In genomic region chr16:3459401-3460090, GRCh38 we compare ENCODE assay signal across 8 cellular contexts. TPM values are rescaled to one million over a fixed set of nuclear protein-coding genes. Genes with fewer than 3 reads are reported as not detected.
DNase-seq lines count a peak whose midpoint lies in the region; ATAC-seq and TF ChIP-seq lines count a peak whose summit lies in the region.

No MANE protein-coding gene starts in this region.

- TF ChIP-seq RAD21 in liver (IDR thresholded peaks at IDR 0.05), result no peak

- peak; percentile 40 for DNase-seq in activated naive CD4-positive, alpha-beta T cell treated with anti-CD3 and anti-CD28 coated beads for 36 hours
- DNase-seq in activated naive CD4-positive, alpha-beta T cell treated with anti-CD3 and anti-CD28 coated beads, Interleukin-2, amount 50 U/mL, for 16 hours, result no peak
- peak in 1 of 2 donors; percentile 11 for DNase-seq in ascending aorta (ENCODE audit: low spot score in 2 of 2)
- no peak for DNase-seq in type B pancreatic cell (ENCODE audit: extremely low spot score, unreplicated experiment)
- no peak for DNase-seq in occipital lobe (lab: John Stamatoyannopoulos, UW)
- DNase-seq in NCI-H345 treated with DMSO at 0.1 percent for 48 hours (lab: John Stamatoyannopoulos, UW; ENCODE audit: unreplicated experiment), result no peak

- peaks cover 8 to 17% of the 10 kb centered on the region in 2 donors for H3K4me1 ChIP-seq in ascending aorta
- H3K4me1 ChIP-seq in liver (ENCODE audit: control insufficient read depth in 4 of 4, insufficient read depth in 4 of 4, low read length in 3 of 4), result peaks cover 9 to 48% (median 35%) of the 10 kb centered on the region in 4 donors

- no peaks in the 10 kb centered on the region for H3K9me3 Mint-ChIP-seq in activated naive CD4-positive, alpha-beta T cell treated with anti-CD3 and anti-CD28 coated beads for 36 hours
- no peaks in the 10 kb centered on the region for H3K9me3 Mint-ChIP-seq in type B pancreatic cell

- peak overlapping the region; percentile 30 to 97 for H3K9ac ChIP-seq in liver (ENCODE audit: low read depth in 1 of 2, low read length in 2 of 2)

- H3K36me3 ChIP-seq in ascending aorta (no peaks in the 10 kb centered on the region), liver (ENCODE audit: control insufficient read depth in 4 of 4, insufficient read depth in 3 of 4, low read depth in 1 of 4, low read length in 3 of 4) (no peaks in the 10 kb centered on the region)

- WGBS in liver, result 35% methylated on average over 9 of the region's 9 CpGs

- H3K27ac ChIP-seq in ascending aorta (peak overlapping the region; percentile 92), liver (ENCODE audit: low read depth in 1 of 2, low read length in 2 of 2) (peak overlapping the region; percentile 91 to 95)

- H3K36me3 Mint-ChIP-seq in activated naive CD4-positive, alpha-beta T cell treated with anti-CD3 and anti-CD28 coated beads for 36 hours (ENCODE audit: low read depth), result peaks cover 1% of the 10 kb centered on the region
- peaks cover 4% of the 10 kb centered on the region for H3K36me3 Mint-ChIP-seq in type B pancreatic cell

- H3K27ac Mint-ChIP-seq in activated naive CD4-positive, alpha-beta T cell treated with anti-CD3 and anti-CD28 coated beads for 36 hours, result peak overlapping the region; percentile 87
- H3K27ac Mint-ChIP-seq in type B pancreatic cell, result peak overlapping the region; percentile 64

- TF ChIP-seq CTCF in ascending aorta (IDR thresholded peaks at IDR 0.05), result no peak
- no peak for TF ChIP-seq CTCF in liver (IDR thresholded peaks at IDR 0.05; ENCODE audit: low read depth, low read length, missing input control)
- no peak for TF ChIP-seq CTCF in type B pancreatic cell (conservative IDR thresholded peaks at IDR 0.05)

- intact Hi-C loops in activated naive CD4-positive, alpha-beta T cell treated with anti-CD3 and anti-CD28 coated beads for 36 hours (cut with micrococcal nuclease), result loop anchor here (2.0 to 5.0 kb wide), 2 partner anchors 118 to 277 kb away; partner anchors contain the start of gene NLRC3
- intact Hi-C loops in ascending aorta (cut with DNase I), result loop anchor here (2.0 to 5.0 kb wide), 3 partner anchors 59 to 307 kb away; partner anchors contain the start of genes TIGD7, ZNF174, ZNF75A and ZSCAN32

- H3K27me3 Mint-ChIP-seq in activated naive CD4-positive, alpha-beta T cell treated with anti-CD3 and anti-CD28 coated beads for 36 hours (ENCODE audit: low read depth), result no peaks in the 10 kb centered on the region
- no peaks in the 10 kb centered on the region for H3K27me3 Mint-ChIP-seq in type B pancreatic cell

- H3K4me1 Mint-ChIP-seq in activated naive CD4-positive, alpha-beta T cell treated with anti-CD3 and anti-CD28 coated beads for 36 hours (ENCODE audit: low read depth), result peaks cover 53% of the 10 kb centered on the region
- H3K4me1 Mint-ChIP-seq in type B pancreatic cell (ENCODE audit: unreplicated experiment), result peaks cover 45% of the 10 kb centered on the region

- CTCF ChIA-PET in activated naive CD4-positive, alpha-beta T cell treated with anti-CD3 and anti-CD28 coated beads for 36 hours (lab: Charles Lee), result interaction anchor here (0.8 to 1.8 kb wide), 2 partner anchors 15 to 63 kb away, joined by 3 to 4 read pairs; no protein-coding TSS in a partner anchor

- H3K4me3 ChIP-seq in ascending aorta (peak overlapping the region; percentile 72 to 73), liver (ENCODE audit: low read depth in 1 of 3, low read length in 3 of 3) (peak overlapping the region; percentile 73 to 99 (median 85))

- H3K9me3 ChIP-seq in ascending aorta, result no peaks in the 10 kb centered on the region
- no peaks in the 10 kb centered on the region for H3K9me3 ChIP-seq in liver (ENCODE audit: control insufficient read depth in 4 of 4, low read length in 3 of 4)

- H3K4me3 Mint-ChIP-seq in activated naive CD4-positive, alpha-beta T cell treated with anti-CD3 and anti-CD28 coated beads for 36 hours, result peak overlapping the region; percentile 88
- peak overlapping the region; percentile 81 for H3K4me3 Mint-ChIP-seq in type B pancreatic cell

- ATAC-seq in GM21576 (IDR thresholded peaks at IDR 0.05; ENCODE audit: unreplicated experiment), result no peak

- H3K27me3 ChIP-seq in ascending aorta (no peaks in the 10 kb centered on the region), liver (ENCODE audit: control insufficient read depth in 4 of 4, insufficient read depth in 4 of 4, low read length in 3 of 4) (no peaks in the 10 kb centered on the region)

TF ChIP-seq in liver, 16 proteins besides CTCF, POLR2A, EP300 and RAD21:
- TF ChIP-seq YY1 (IDR thresholded peaks at IDR 0.05) (no peak), MAX (IDR thresholded peaks at IDR 0.05) (no peak), FOXA1 (IDR thresholded peaks at IDR 0.05) (no peak), EGR1 (IDR thresholded peaks at IDR 0.05; ENCODE audit: low read depth in 2 of 2) (no peak), NR2F2 (IDR thresholded peaks at IDR 0.05) (no peak), HNF4A (conservative IDR thresholded peaks at IDR 0.05) (no peak), RXRA (IDR thresholded peaks at IDR 0.05) (no peak), REST (IDR thresholded peaks at IDR 0.05) (no peak), HNF4G (IDR thresholded peaks at IDR 0.05) (no peak), JUND (IDR thresholded peaks at IDR 0.05) (no peak)

RNA-seq across cellular contexts. Expression of gene NAA60, which starts 16.1 kb away (rescaled TPM):
- 10 to 100 TPM; 20.0 to 27.1 TPM for total RNA-seq in activated naive CD4-positive, alpha-beta T cell treated with anti-CD3 and anti-CD28 coated beads for 36 hours
- total RNA-seq in ascending aorta (74.6 TPM), liver (10 to 100 TPM; 11.3 to 21.3 TPM), type B pancreatic cell (ENCODE audit: low replicate concordance) (41.1 and 51.1 TPM in 2 replicates), occipital lobe (12.2 TPM)
- 10 to 100 TPM; 29.9 to 41.3 TPM for polyA plus RNA-seq in liver

RNA-seq across cellular contexts. Expression of gene ZNF597, which starts 16.2 kb away (rescaled TPM):
- 1 to 10 TPM; 1.1 TPM for total RNA-seq in activated naive CD4-positive, alpha-beta T cell treated with anti-CD3 and anti-CD28 coated beads for 36 hours
- total RNA-seq in ascending aorta (0.21 TPM), liver (1 to 10 TPM; 1.2 to 1.7 TPM), type B pancreatic cell (ENCODE audit: low replicate concordance) (1.4 and 2.2 TPM in 2 replicates), occipital lobe (4.4 TPM)
- under 1 TPM; 0.53 to 0.54 TPM for polyA plus RNA-seq in liver

RNA-seq across cellular contexts. Expression of gene C16orf90, which starts 35.7 kb away (rescaled TPM):
- total RNA-seq in activated naive CD4-positive, alpha-beta T cell treated with anti-CD3 and anti-CD28 coated beads for 36 hours, result not detected
- total RNA-seq in ascending aorta, result not detected
- not detected for total RNA-seq in liver
- polyA plus RNA-seq in liver, result not detected
- not detected in 2 replicates for total RNA-seq in type B pancreatic cell (ENCODE audit: low replicate concordance)
- total RNA-seq in occipital lobe, result not detected

RNA-seq across cellular contexts. Expression of gene CLUAP1, which starts 41.3 kb away (rescaled TPM):
- total RNA-seq in activated naive CD4-positive, alpha-beta T cell treated with anti-CD3 and anti-CD28 coated beads for 36 hours, result 10 to 100 TPM; 12.1 to 13.9 TPM
- 72.4 TPM for total RNA-seq in ascending aorta
- 1 to 10 TPM; 4.4 to 5.2 TPM for total RNA-seq in liver
- 1 to 10 TPM; 3.1 to 8.1 TPM for polyA plus RNA-seq in liver
- 20.5 and 35.9 TPM in 2 replicates for total RNA-seq in type B pancreatic cell (ENCODE audit: low replicate concordance)
- 38.4 TPM for total RNA-seq in occipital lobe

RNA-seq across cellular contexts. Expression of gene ZNF174, which starts 58.5 kb away (rescaled TPM):
- total RNA-seq in activated naive CD4-positive, alpha-beta T cell treated with anti-CD3 and anti-CD28 coated beads for 36 hours, result 1 to 10 TPM; 5.8 to 6.3 TPM
- total RNA-seq in ascending aorta, result 16.0 TPM
- 1 to 10 TPM; 4.2 to 4.6 TPM for total RNA-seq in liver
- 1 to 10 TPM; 3.8 to 4.1 TPM for polyA plus RNA-seq in liver
- 10.8 and 14.9 TPM in 2 replicates for total RNA-seq in type B pancreatic cell (ENCODE audit: low replicate concordance)
- total RNA-seq in occipital lobe, result 8.0 TPM
